21 cellular contexts compared by ENCODE assay signal in genomic region chr11:11043676-11044075, GRCh38.
"Had no signal": no experiment of that assay in that cellular context is flagged by ENCODE, and none has a peak within 500 bp of the region (broad histone marks: within the 10 kb centered on the region; RNA-seq: fewer than 3 reads in every experiment).

No MANE protein-coding gene starts in this region.

- H3K4me3 ChIP-seq: gastrocnemius medialis, lung, prostate gland, right atrium auricular region, stomach, thyroid gland had no signal

- H3K27me3 Mint-ChIP-seq: effector memory CD8-positive, alpha-beta T cell had no signal

- H3K27ac Mint-ChIP-seq: effector memory CD8-positive, alpha-beta T cell; memory B cell; natural killer cell; stimulated activated effector memory CD8-positive, alpha-beta T cell treated with anti-CD3 and anti-CD28 coated beads, Interleukin-12 subunit alpha, Interleukin-12 subunit beta, amount 100 ng/mL, for 72 hours had no signal

- H3K9me3 ChIP-seq: gastrocnemius medialis, prostate gland, right atrium auricular region, stomach, thyroid gland had no signal

- H3K9me3 Mint-ChIP-seq: effector memory CD8-positive, alpha-beta T cell; memory B cell; natural killer cell; neural crest cell; stimulated activated effector memory CD8-positive, alpha-beta T cell treated with anti-CD3 and anti-CD28 coated beads, Interleukin-12 subunit alpha, Interleukin-12 subunit beta, amount 100 ng/mL, for 72 hours had no signal

- H3K36me3 Mint-ChIP-seq: memory B cell; natural killer cell; stimulated activated effector memory CD8-positive, alpha-beta T cell treated with anti-CD3 and anti-CD28 coated beads, Interleukin-12 subunit alpha, Interleukin-12 subunit beta, amount 100 ng/mL, for 72 hours had no signal

- H3K4me3 Mint-ChIP-seq: effector memory CD8-positive, alpha-beta T cell; memory B cell; natural killer cell; neural crest cell; stimulated activated effector memory CD8-positive, alpha-beta T cell treated with anti-CD3 and anti-CD28 coated beads, Interleukin-12 subunit alpha, Interleukin-12 subunit beta, amount 100 ng/mL, for 72 hours had no signal

- ATAC-seq: effector memory CD8-positive, alpha-beta T cell; left lobe of liver; natural killer cell; stimulated activated effector memory CD8-positive, alpha-beta T cell treated with anti-CD3 and anti-CD28 coated beads, Interleukin-12 subunit alpha, Interleukin-12 subunit beta, amount 100 ng/mL, for 72 hours had no signal

- H3K36me3 ChIP-seq: gastrocnemius medialis, prostate gland, right atrium auricular region, stomach, thyroid gland had no signal

- H3K4me1 Mint-ChIP-seq: memory B cell; natural killer cell; stimulated activated effector memory CD8-positive, alpha-beta T cell treated with anti-CD3 and anti-CD28 coated beads, Interleukin-12 subunit alpha, Interleukin-12 subunit beta, amount 100 ng/mL, for 72 hours had no signal

- H3K4me1 ChIP-seq: prostate gland, right atrium auricular region had no signal

- H3K27ac ChIP-seq: gastrocnemius medialis, prostate gland, right atrium auricular region, stomach, thyroid gland had no signal

- H3K27me3 ChIP-seq: gastrocnemius medialis, right atrium auricular region, stomach, thyroid gland had no signal

- DNase-seq: cortex of kidney; effector memory CD8-positive, alpha-beta T cell; erythroblast; foreskin fibroblast; gastrocnemius medialis; head of caudate nucleus; kidney; natural killer cell; stimulated activated CD4-positive, alpha-beta T cell treated with anti-CD3 and anti-CD28 coated beads, Interleukin-2, amount 100 ng/mL, for 24 hours; stimulated activated CD4-positive, alpha-beta T cell treated with anti-CD3 and anti-CD28 coated beads, Interleukin-4, amount 100 ng/mL, for 24 hours; stimulated activated naive CD4-positive, alpha-beta T cell treated with Interleukin-2 at 50 U/mL for 16 hours; stomach; thyroid gland; trophoblast cell had no signal
